35 cellular contexts compared by ENCODE assay signal in genomic region chr11:94010136-94010535, GRCh38. TPM values are rescaled to one million over a fixed set of nuclear protein-coding genes. Genes with fewer than 3 reads are reported as not detected.
"Had no signal": no experiment of that assay in that cellular context is flagged by ENCODE, and none has a peak within 500 bp of the region (broad histone marks: within the 10 kb centered on the region; RNA-seq: fewer than 3 reads in every experiment).

No MANE protein-coding gene starts in this region.

- H3K27me3 ChIP-seq: neural progenitor cell, neutrophil, ovary, right atrium auricular region, right lobe of liver, thyroid gland, transverse colon, upper lobe of left lung, vagina had no signal

- H3K9me3 ChIP-seq: lower lobe of right lung, neutrophil, ovary, right atrium auricular region, right lobe of liver, thyroid gland, transverse colon, upper lobe of left lung, vagina had no signal

- H3K9ac ChIP-seq: neural progenitor cell had no signal

- H3K36me3 ChIP-seq: lower lobe of right lung, neural progenitor cell, neutrophil, ovary, right atrium auricular region, right lobe of liver, thyroid gland, transverse colon, upper lobe of left lung, vagina had no signal

- ATAC-seq: left cardiac atrium; left lobe of liver; left ventricle myocardium superior; lower lobe of right lung; natural killer cell; right lobe of liver; stimulated activated memory B cell treated with anti-CD40 and anti-IgM and Interleukin-4, amounts not matched to agents 10 μg/mL and 1 μg/mL and 100 μg/mL, for 72 hours; stimulated activated naive CD8-positive, alpha-beta T cell treated with anti-CD3 and anti-CD28 coated beads, Interleukin-15, amount 100 ng/mL, for 72 hours had no signal

- H3K4me3 ChIP-seq: lower lobe of right lung, neural progenitor cell, ovary, right atrium auricular region, right lobe of liver, smooth muscle cell, thyroid gland, transverse colon, upper lobe of left lung, vagina had no signal

- H3K4me1 ChIP-seq: lower lobe of right lung, neural progenitor cell, right atrium auricular region, right lobe of liver, thyroid gland, transverse colon, upper lobe of left lung, vagina had no signal

- H3K4me2 ChIP-seq: neural progenitor cell, smooth muscle cell had no signal

- H2AFZ ChIP-seq: neural progenitor cell had no signal

- H3K27ac ChIP-seq: lower lobe of right lung, neural progenitor cell, neutrophil, ovary, right atrium auricular region, right lobe of liver, thyroid gland, transverse colon, upper lobe of left lung, vagina had no signal

- DNase-seq: islet precursor cell; kidney glomerular epithelial cell; left cardiac atrium; left ventricle myocardium superior; lower lobe of right lung; mesendoderm; naive B cell; natural killer cell; nephron progenitor cell; occipital lobe; ovary; right lobe of liver; stimulated activated CD4-positive, alpha-beta T cell treated with anti-CD3 and anti-CD28 coated beads, Interleukin-1b, Interleukin-23, amount 100 ng/mL, for 48 hours; stimulated activated CD4-positive, alpha-beta T cell treated with anti-CD3 and anti-CD28 coated beads, Interleukin-2, amount 100 ng/mL, for 48 hours; stimulated activated CD4-positive, alpha-beta T cell treated with anti-CD3 and anti-CD28 coated beads, Interleukin-4, amount 100 ng/mL, for 4 hours; stimulated activated CD8-positive, alpha-beta memory T cell treated with anti-CD3 and anti-CD28 coated beads, Interleukin-4, amount 100 ng/mL, for 48 hours; stimulated activated naive CD4-positive, alpha-beta T cell treated with Interleukin-2 at 50 U/mL for 16 hours; stimulated activated naive CD8-positive, alpha-beta T cell treated with anti-CD3 and anti-CD28 coated beads, Interleukin-15, amount 100 ng/mL, for 72 hours; substantia nigra; thyroid gland; transverse colon; upper lobe of left lung had no signal

RNA-seq across cellular contexts. Expression of gene HEPHL1, which starts 11.0 kb away (rescaled TPM):
- total RNA-seq: left cardiac atrium, left lobe of liver, left ventricle myocardium superior, lower lobe of right lung, mesothelial cell of epicardium, mononuclear cell, natural killer cell, occipital lobe, ovary, progenitor cell of endocrine pancreas, pulmonary artery endothelial cell, right atrium auricular region, right lobe of liver, temporal lobe, transverse colon, upper lobe of left lung, urinary bladder had no signal
- polyA plus RNA-seq: urinary bladder had no signal
